Comparison of ENCODE assay signal across 8 cellular contexts in genomic region chr2:131105950-131106801, GRCh38. TPM values are rescaled to one million over a fixed set of nuclear protein-coding genes. Genes with fewer than 3 reads are reported as not detected.
A peak's percentile ranks its signal among the peaks of the same experiment; 100 is the strongest.
DNase-seq lines count a peak whose midpoint lies in the region; ATAC-seq, FAIRE-seq and TF ChIP-seq lines count a peak whose summit lies in the region.

No MANE protein-coding gene starts in this region.

- peak overlapping the region; percentile 93 for H3K4me3 ChIP-seq in choroid plexus epithelial cell (ENCODE audit: low read depth, low read length)
- H3K4me3 ChIP-seq in HepG2 (replicated peaks in 1 of 3; ENCODE audit: insufficient read depth in 1 of 3, low read depth in 2 of 3, low read length in 3 of 3), result peak overlapping the region; percentile 89 to 100 (median 100)

- FAIRE-seq in HepG2 (lab: Jason Lieb, UNC), result peak; percentile 4

- H3K9me3 Mint-ChIP-seq in T-cell, result no peaks in the 10 kb centered on the region

- ATAC-seq in T-cell (replicated peaks in 1 of 4) (peak in 3 of 4 experiments; percentile 2 to 9 (median 4)), HepG2 (peak; percentile 73)

- no peak; a peak in 1 of 4 replicates for TF ChIP-seq POLR2A in HepG2 (IDR thresholded peaks at IDR 0.05; ENCODE audit: insufficient read depth in 1 of 2, low read depth in 2 of 2, low read length in 2 of 2)

- H3K27me3 ChIP-seq in HepG2 (ENCODE audit: control insufficient read depth in 1 of 2, insufficient read depth in 2 of 2, low read length in 2 of 2), result no peaks in the 10 kb centered on the region; a peak in 1 of 5 replicates

- no peaks in the 10 kb centered on the region for H3K27me3 Mint-ChIP-seq in T-cell

- peaks cover 30% of the 10 kb centered on the region for H4K20me1 ChIP-seq in HepG2 (ENCODE audit: insufficient read depth, low read length)

- no peak overlapping the region for H2AFZ ChIP-seq in HepG2 (ENCODE audit: low read length)

- H3K4me2 ChIP-seq in HepG2 (ENCODE audit: low read depth, low read length), result peak overlapping the region; percentile 100

- no peaks in the 10 kb centered on the region for H3K9me3 ChIP-seq in HepG2 (ENCODE audit: low read length)

- TF ChIP-seq RAD21 in HepG2 (CRISPR knock-in tag; IDR thresholded peaks at IDR 0.05), result no peak

- CTCF ChIA-PET in T-cell (lab: Charles Lee), result interaction anchor here in 1 of 2 donors (2.0 kb wide), 1 partner anchor 13 kb away, joined by 16 read pairs; the partner anchor contains the start of gene FAM168B
- CTCF ChIA-PET in HepG2 (lab: Yijun Ruan, JAX; ENCODE audit: low intra/inter-chr PET ratio, low total read pairs), result no interaction called here

- H3K9ac ChIP-seq in HepG2 (ENCODE audit: insufficient read depth, low read depth, low read length), result peak overlapping the region; percentile 87

- peaks cover 16% of the 10 kb centered on the region for H3K36me3 Mint-ChIP-seq in T-cell

- WGBS in HepG2 (ENCODE audit: low lambda C conversion rate), result under 1% methylated on average over 19 of the region's 19 CpGs

- TSS peak; percentile 56 for BruUV-seq in HepG2 (replicated peaks; lab: Mats Ljungman, UMichigan)

- peaks cover 2 to 3% of the 10 kb centered on the region in 2 experiments; a peak in 2 of 5 replicates for H3K36me3 ChIP-seq in HepG2 (replicated peaks in 1 of 2; ENCODE audit: control insufficient read depth in 1 of 2, insufficient read depth in 2 of 2, low read length in 2 of 2)

- H3K27ac Mint-ChIP-seq in T-cell, result peak overlapping the region; percentile 94 to 96

- POLR2A ChIA-PET in T-cell (lab: Charles Lee) (no interaction called here), HepG2 (lab: Yijun Ruan, JAX) (interaction anchor here (6.8 kb wide), 1 partner anchor 13 kb away, joined by 132 read pairs; the partner anchor contains the start of gene FAM168B)

- TF ChIP-seq EP300 in HepG2 (IDR thresholded peaks at IDR 0.05; ENCODE audit: low read depth in 2 of 2, low read length in 2 of 2) (0 out of 4 replicates have a peak, but pooled peaks have one; percentile 9 to 25), HepG2 (CRISPR knock-in tag; IDR thresholded peaks at IDR 0.05; ENCODE audit: borderline replicate concordance) (0 out of 2 replicates have a peak, but pooled peaks have one; percentile 20)

- H3K4me3 Mint-ChIP-seq in T-cell, result peak overlapping the region; percentile 88 to 99 (median 96)

- DNase-seq in Daoy (ENCODE audit: low read depth), result peak; percentile 33
- peak; percentile 56 for DNase-seq in GM20000 (ENCODE audit: low spot score)
- peak; percentile 45 for DNase-seq in HS-5 (ENCODE audit: low read depth)
- peak in 4 of 34 experiments; percentile 1 to 23 (median 10) for DNase-seq in T-cell
- peak; percentile 51 for DNase-seq in choroid plexus epithelial cell (ENCODE audit: low read depth)
- DNase-seq in HepG2 (ENCODE audit: low spot score), result peak; percentile 84
- peak; percentile 29 for DNase-seq in stimulated activated CD8-positive, alpha-beta memory T cell treated with anti-CD3 and anti-CD28 coated beads, Interleukin-12 subunit alpha, Interleukin-12 subunit beta, amount 100 ng/mL, for 4 hours (ENCODE audit: low read depth)
- DNase-seq in occipital lobe (lab: John Stamatoyannopoulos, UW), result no peak

- TF ChIP-seq CTCF in GM20000 (IDR thresholded peaks at IDR 0.05; ENCODE audit: extremely low read depth, missing control alignments) (no peak), choroid plexus epithelial cell (conservative IDR thresholded peaks at IDR 0.05; ENCODE audit: low read depth, low read length) (no peak), HepG2 (CRISPR knock-in tag; IDR thresholded peaks at IDR 0.05) (no peak)

- in situ Hi-C loops in HepG2 (cut with HindIII; ENCODE audit: extremely low pct_ligation_motif_present, low pct_unique_long_range_greater_than_20kb), result no loop called here

- peaks cover 60% of the 10 kb centered on the region for H3K79me2 ChIP-seq in HepG2 (ENCODE audit: insufficient read depth, low read length)

- intact Hi-C loops in HepG2 (cut with micrococcal nuclease; ENCODE audit: unreplicated experiment), result loop anchor here (2.0 kb wide), 1 partner anchor 13 kb away; the partner anchor contains the start of gene FAM168B

- peaks cover 74% of the 10 kb centered on the region for H3K4me1 ChIP-seq in HepG2 (ENCODE audit: insufficient read depth, low read length)

- H3K4me1 Mint-ChIP-seq in T-cell, result peaks cover 62 to 65% (median 63%) of the 10 kb centered on the region in 3 donors

- H3K27ac ChIP-seq in HepG2 (ENCODE audit: extremely low read length, insufficient read depth, low read length), result peak overlapping the region; percentile 74

TF ChIP-seq in HepG2, 621 proteins besides CTCF, POLR2A, EP300 and RAD21 (continues in another document):
- TF ChIP-seq GATAD1 (CRISPR knock-in tag; IDR thresholded peaks at IDR 0.05), result peak; percentile 85

RNA-seq across cellular contexts. Expression of gene PLEKHB2, which starts 1.0 kb away (rescaled TPM):
- 70.5 and 91.5 TPM in 2 replicates for total RNA-seq in Daoy (2014; rRNA removed; shearing (Covaris generic))
- 10 to 100 TPM; 52.5 to 61.7 (median 53.2) TPM for total RNA-seq in T-cell
- 78.9 and 110 TPM in 2 replicates for total RNA-seq in HepG2 (2016; rRNA removed; fragmentation: Illumina TruSeq; extraction: Trizol)
- 5.7 and 5.8 TPM in 2 replicates for total RNA-seq in HepG2 (2016; cell fraction: cytosol; rRNA removed; fragmentation: Illumina TruSeq; extraction: Trizol; ENCODE audit: low read depth)
- total RNA-seq in HepG2 (2016; cell fraction: insoluble cytoplasmic fraction; rRNA removed; fragmentation: Illumina TruSeq; extraction: Trizol), result 79.4 and 115 TPM in 2 replicates
- 23.2 and 24.7 TPM in 2 replicates for total RNA-seq in HepG2 (2016; cell fraction: membrane; rRNA removed; fragmentation: Illumina TruSeq; extraction: Trizol)
- total RNA-seq in HepG2 (2016; cell fraction: nucleus; rRNA removed; fragmentation: Illumina TruSeq; extraction: Trizol), result 42.5 and 48.0 TPM in 2 replicates
- polyA plus RNA-seq in HepG2 (2011; rRNA removed), result 61.5 and 73.0 TPM in 2 replicates
- 65.3 and 72.4 TPM in 2 replicates for polyA plus RNA-seq in HepG2 (2011; cell fraction: cytosol; rRNA removed)
- 45.0 and 54.5 TPM in 2 replicates for polyA plus RNA-seq in HepG2 (2011; cell fraction: nucleus; rRNA removed)
- polyA plus RNA-seq in HepG2 (2012), result 45.1 and 56.7 TPM in 2 replicates
- polyA plus RNA-seq in HepG2 (2016; cell fraction: cytosol; fragmentation: Illumina TruSeq; extraction: Trizol; ENCODE audit: low read depth), result 3.1 TPM in 2 replicates
- polyA plus RNA-seq in HepG2 (2016; cell fraction: insoluble cytoplasmic fraction; fragmentation: Illumina TruSeq; extraction: Trizol; ENCODE audit: low read depth), result 88.2 and 92.6 TPM in 2 replicates
- polyA plus RNA-seq in HepG2 (2016; cell fraction: membrane; fragmentation: Illumina TruSeq; extraction: Trizol; ENCODE audit: low read depth), result 9.5 and 11.4 TPM in 2 replicates
- polyA plus RNA-seq in HepG2 (2016; cell fraction: nucleus; fragmentation: Illumina TruSeq; extraction: Trizol; ENCODE audit: insufficient read depth, low read depth), result 55.3 and 58.5 TPM in 2 replicates
- 79.4 and 118 TPM in 2 replicates for polyA minus RNA-seq in HepG2 (2011; rRNA and poly(A)+ RNA removed; ENCODE audit: low replicate concordance)
- 62.2 and 79.1 TPM in 2 replicates for polyA minus RNA-seq in HepG2 (2011; cell fraction: cytosol; rRNA and poly(A)+ RNA removed)
- polyA minus RNA-seq in HepG2 (2011; cell fraction: nucleus; rRNA and poly(A)+ RNA removed), result 51.4 and 56.7 TPM in 2 replicates
- total RNA-seq in occipital lobe, result 100 TPM

RNA-seq across cellular contexts. Expression of gene FAM168B, which starts 12.9 kb away (rescaled TPM):
- 82.9 and 101 TPM in 2 replicates for total RNA-seq in Daoy (2014; rRNA removed; shearing (Covaris generic))
- total RNA-seq in T-cell (10 to 100 TPM; 61.7 to 84.0 (median 73.3) TPM), HepG2 (2016; rRNA removed; fragmentation: Illumina TruSeq; extraction: Trizol) (63.7 and 64.5 TPM in 2 replicates), occipital lobe (152 TPM)
- total RNA-seq in HepG2 (2016; cell fraction: cytosol; rRNA removed; fragmentation: Illumina TruSeq; extraction: Trizol; ENCODE audit: low read depth), result 5.2 and 5.9 TPM in 2 replicates
- total RNA-seq in HepG2 (2016; cell fraction: insoluble cytoplasmic fraction; rRNA removed; fragmentation: Illumina TruSeq; extraction: Trizol), result 54.8 and 65.4 TPM in 2 replicates
- 19.1 and 22.7 TPM in 2 replicates for total RNA-seq in HepG2 (2016; cell fraction: membrane; rRNA removed; fragmentation: Illumina TruSeq; extraction: Trizol)
- 38.5 and 42.2 TPM in 2 replicates for total RNA-seq in HepG2 (2016; cell fraction: nucleus; rRNA removed; fragmentation: Illumina TruSeq; extraction: Trizol)
- 113 and 127 TPM in 2 replicates for polyA plus RNA-seq in HepG2 (2011; rRNA removed)
- polyA plus RNA-seq in HepG2 (2011; cell fraction: cytosol; rRNA removed), result 82.0 and 115 TPM in 2 replicates
- 115 and 127 TPM in 2 replicates for polyA plus RNA-seq in HepG2 (2011; cell fraction: nucleus; rRNA removed)
- 63.9 and 65.2 TPM in 2 replicates for polyA plus RNA-seq in HepG2 (2012)
- polyA plus RNA-seq in HepG2 (2016; cell fraction: cytosol; fragmentation: Illumina TruSeq; extraction: Trizol; ENCODE audit: low read depth), result 3.6 and 4.4 TPM in 2 replicates
- polyA plus RNA-seq in HepG2 (2016; cell fraction: insoluble cytoplasmic fraction; fragmentation: Illumina TruSeq; extraction: Trizol; ENCODE audit: low read depth), result 63.7 and 70.4 TPM in 2 replicates
- polyA plus RNA-seq in HepG2 (2016; cell fraction: membrane; fragmentation: Illumina TruSeq; extraction: Trizol; ENCODE audit: low read depth), result 10.7 and 10.9 TPM in 2 replicates
- 58.6 and 63.4 TPM in 2 replicates for polyA plus RNA-seq in HepG2 (2016; cell fraction: nucleus; fragmentation: Illumina TruSeq; extraction: Trizol; ENCODE audit: insufficient read depth, low read depth)
- polyA minus RNA-seq in HepG2 (2011; rRNA and poly(A)+ RNA removed; ENCODE audit: low replicate concordance), result 146 and 269 TPM in 2 replicates
- polyA minus RNA-seq in HepG2 (2011; cell fraction: cytosol; rRNA and poly(A)+ RNA removed), result 63.9 and 69.7 TPM in 2 replicates
- polyA minus RNA-seq in HepG2 (2011; cell fraction: nucleus; rRNA and poly(A)+ RNA removed), result 31.0 and 31.8 TPM in 2 replicates
